1 cellular context compared by ENCODE assay signal in genomic region chr19:6851359-6851758, GRCh38.
TF ChIP-seq lines count a peak whose summit lies in the region.

No MANE protein-coding gene starts in this region.

TF ChIP-seq in K562, 482 proteins besides CTCF, POLR2A, EP300 and RAD21 (continued from another document):
- no peak for TF ChIP-seq CEBPG (CRISPR knock-in tag; IDR thresholded peaks at IDR 0.05)
- TF ChIP-seq CEBPG (tag; conservative IDR thresholded peaks at IDR 0.05 in 1 of 2, IDR thresholded peaks at IDR 0.05 in 1 of 2), result no peak
- no peak for TF ChIP-seq SETDB1 (IDR thresholded peaks at IDR 0.05; ENCODE audit: low read length)
- TF ChIP-seq ZBTB40 (IDR thresholded peaks at IDR 0.05), result no peak
- TF ChIP-seq ZBTB40 (CRISPR knock-in tag; IDR thresholded peaks at IDR 0.05), result no peak
- TF ChIP-seq ZBTB1 (CRISPR knock-in tag; IDR thresholded peaks at IDR 0.05; ENCODE audit: borderline replicate concordance, low read depth), result no peak
- TF ChIP-seq EGR1 (conservative IDR thresholded peaks at IDR 0.05), result no peak
- no peak for TF ChIP-seq ZNF263 (CRISPR knock-in tag; IDR thresholded peaks at IDR 0.05; ENCODE audit: borderline replicate concordance)
